ENCODE assay signal across 18 cellular contexts in genomic region chr10:28139138-28139537, GRCh38.
DNase-seq lines count a peak whose midpoint lies in the region; ATAC-seq and TF ChIP-seq lines count a peak whose summit lies in the region.
"Had no signal": no experiment of that assay in that cellular context is flagged by ENCODE, and none has a peak within 500 bp of the region (broad histone marks: within the 10 kb centered on the region; RNA-seq: fewer than 3 reads in every experiment).

No MANE protein-coding gene starts in this region.

- peaks cover 16 to 38% (median 30%) of the 10 kb centered on the region in 5 donors for H3K9me3 Mint-ChIP-seq in CD8-positive, alpha-beta memory T cell

- peaks cover 13 to 49% (median 48%) of the 10 kb centered on the region in 3 donors for H3K36me3 Mint-ChIP-seq in CD8-positive, alpha-beta memory T cell

- H3K27me3 ChIP-seq in thyroid gland = no peaks in the 10 kb centered on the region
- no peaks in the 10 kb centered on the region for H3K27me3 ChIP-seq in CD8-positive, alpha-beta memory T cell (ENCODE audit: insufficient read depth, low read length, poor library complexity, severe bottlenecking)
- H3K27me3 ChIP-seq: body of pancreas had no signal

- no peaks in the 10 kb centered on the region for H3K27me3 Mint-ChIP-seq in CD8-positive, alpha-beta memory T cell
- H3K27me3 Mint-ChIP-seq: B cell; dendritic cell treated with granulocyte-macrophage colony-stimulating factor and Interleukin-4, amounts not matched to agents 40 ng/mL and 50 ng/mL, for 4 days had no signal

- DNase-seq in HK-2 (ENCODE audit: unreplicated experiment) = peak; percentile 35
- peak; percentile 3 for DNase-seq in SW480 (ENCODE audit: low spot score)
- peak; percentile 77 for DNase-seq in glomerular visceral epithelial cell (ENCODE audit: extremely low spot score)
- peak; percentile 67 to 72 for DNase-seq in thyroid gland
- no peak for DNase-seq in CD8-positive, alpha-beta memory T cell
- no peak for DNase-seq in nucleus accumbens (lab: John Stamatoyannopoulos, UW)
- DNase-seq: activated CD4-positive, alpha-beta T cell treated with anti-CD3 and anti-CD28 coated beads for 1 hour; activated naive CD4-positive, alpha-beta T cell treated with Interleukin-2 at 50 U/mL for 16 hours; body of pancreas; hippocampal formation; mucosa of descending colon; NCI-H146; SHP77; stimulated activated CD4-positive, alpha-beta T cell treated with anti-CD3 and anti-CD28 coated beads, Interleukin-4, amount 100 ng/mL, for 1 hour; substantia nigra had no signal

- no peak overlapping the region for H3K4me3 Mint-ChIP-seq in CD8-positive, alpha-beta memory T cell
- H3K4me3 Mint-ChIP-seq: B cell; dendritic cell treated with granulocyte-macrophage colony-stimulating factor and Interleukin-4, amounts not matched to agents 40 ng/mL and 50 ng/mL, for 4 days had no signal

- peak overlapping the region in 2 of 3 donors; percentile 10 to 19 for H3K27ac ChIP-seq in thyroid gland
- H3K27ac ChIP-seq in CD8-positive, alpha-beta memory T cell (ENCODE audit: low read depth, low read length) = no peak overlapping the region
- H3K27ac ChIP-seq: body of pancreas had no signal

- no peaks in the 10 kb centered on the region for H3K9me3 ChIP-seq in thyroid gland
- peaks cover 6% of the 10 kb centered on the region for H3K9me3 ChIP-seq in CD8-positive, alpha-beta memory T cell (ENCODE audit: low read length)
- H3K9me3 ChIP-seq: body of pancreas had no signal

- TF ChIP-seq POLR2A in thyroid gland (IDR thresholded peaks at IDR 0.05) = no peak

- H3K4me1 Mint-ChIP-seq in CD8-positive, alpha-beta memory T cell = peaks cover 3 to 12% (median 5%) of the 10 kb centered on the region in 3 donors
- H3K4me1 Mint-ChIP-seq: B cell had no signal

- WGBS in thyroid gland, 2 donors = 76 to 83% methylated on average over 2 of the region's 2 CpGs

- H3K36me3 ChIP-seq in thyroid gland = no peaks in the 10 kb centered on the region
- no peaks in the 10 kb centered on the region for H3K36me3 ChIP-seq in CD8-positive, alpha-beta memory T cell (ENCODE audit: insufficient read depth, low read length)

- no peak for ATAC-seq in HG02571 (IDR thresholded peaks at IDR 0.05; ENCODE audit: unreplicated experiment)
- ATAC-seq: body of pancreas, mucosa of descending colon had no signal

- H3K4me3 ChIP-seq in thyroid gland (replicated peaks in 1 of 3) = no peak overlapping the region
- H3K4me3 ChIP-seq in CD8-positive, alpha-beta memory T cell (ENCODE audit: low read length) = no peak overlapping the region
- H3K4me3 ChIP-seq: body of pancreas, mucosa of descending colon had no signal

- intact Hi-C loops in thyroid gland (cut with DNase I) = no loop called here

- peak overlapping the region in 1 of 8 donors; percentile 15 for H3K27ac Mint-ChIP-seq in CD8-positive, alpha-beta memory T cell
- H3K27ac Mint-ChIP-seq: B cell; dendritic cell treated with granulocyte-macrophage colony-stimulating factor and Interleukin-4, amounts not matched to agents 40 ng/mL and 50 ng/mL, for 4 days had no signal

- CTCF ChIA-PET in CD8-positive, alpha-beta memory T cell (lab: Charles Lee) = interaction anchor here (1.4 kb wide), 1 partner anchor 45 kb away, joined by 3 read pairs; no protein-coding TSS in a partner anchor

- POLR2A ChIA-PET in CD8-positive, alpha-beta memory T cell (lab: Charles Lee) = no interaction called here

- no peak for TF ChIP-seq CTCF in thyroid gland (IDR thresholded peaks at IDR 0.05)

- H3K4me1 ChIP-seq in thyroid gland = peaks cover 0 to 9% of the 10 kb centered on the region in 2 donors
- H3K4me1 ChIP-seq in CD8-positive, alpha-beta memory T cell (ENCODE audit: insufficient read depth, low read length) = no peaks in the 10 kb centered on the region
- H3K4me1 ChIP-seq: body of pancreas had no signal

Comparison
In these comparisons a context has a peak if more than half of its experiments do, and no peak if none do; other contexts are left out.
1. DNase-seq: peak in HK-2 (single experiment), SW480 (single experiment), glomerular visceral epithelial cell (single experiment) and thyroid gland (2 of 2); none in CD8-positive, alpha-beta memory T cell (0 of 5) and nucleus accumbens (0 of 56).